Comparison of ENCODE assay signal across 8 cellular contexts in the genomic region with DNA sequence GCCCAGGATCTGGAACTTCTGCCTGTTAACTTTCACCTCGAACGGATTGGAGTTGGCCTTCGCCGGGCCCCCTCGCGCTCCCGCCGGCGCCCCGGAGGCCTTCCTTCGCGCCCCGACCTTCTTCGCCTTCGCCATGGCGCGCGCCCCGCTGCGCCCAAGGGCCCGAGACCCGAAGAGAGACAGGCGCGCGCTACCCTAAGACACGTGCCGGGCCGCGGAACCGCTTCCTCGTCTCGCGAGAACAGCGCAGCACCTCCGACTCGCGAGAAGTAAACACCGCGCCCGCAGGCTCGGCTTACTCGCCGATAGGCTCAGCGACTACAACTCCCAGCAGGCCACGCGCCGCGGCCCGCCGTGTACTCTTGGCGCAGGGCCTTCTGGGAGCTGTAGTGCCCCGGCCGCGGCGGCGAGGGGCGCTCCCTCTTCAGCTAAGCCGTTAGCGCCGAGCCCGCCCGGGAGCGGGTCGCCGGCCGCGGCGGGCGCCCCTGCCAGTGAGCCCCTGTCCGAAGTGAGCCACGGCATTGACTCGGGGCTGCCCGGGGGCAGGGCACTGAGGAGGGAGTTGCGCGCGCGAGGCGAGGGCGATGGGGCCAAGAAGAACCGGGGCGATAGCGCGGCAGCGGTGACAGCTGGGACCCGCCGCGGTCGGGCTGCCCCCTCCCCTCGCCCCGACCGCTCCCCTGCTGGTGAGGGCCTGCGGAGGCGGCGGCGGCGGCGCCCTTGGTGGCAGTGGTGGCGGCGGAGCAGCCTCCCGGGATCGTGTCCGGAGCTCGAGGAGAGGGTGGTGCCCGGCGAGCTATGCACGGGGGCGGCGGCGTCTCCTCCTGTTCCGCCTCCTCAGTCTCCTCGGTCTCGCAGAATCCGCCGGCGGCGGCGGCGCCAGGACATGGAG. TPM values are rescaled to one million over a fixed set of nuclear protein-coding genes. Genes with fewer than 3 reads are reported as not detected.
DNase-seq lines count a peak whose midpoint lies in the region; ATAC-seq and TF ChIP-seq lines count a peak whose summit lies in the region.

Gene GRK4, plus strand, starts transcription at position 387 of the 892 bp plus-strand sequence. Its CDS starts 500 bp downstream, at position 887.
Gene NOP14, minus strand, starts transcription at position 222 of the 892 bp plus-strand sequence. Its CDS starts 87 bp downstream, at position 135.

- peak within 1 kb of the TSS; percentile 82 for H3K9ac ChIP-seq in IMR-90 (ENCODE audit: low read depth, low read length)
- peak within 1 kb of the TSS; percentile 79 for H3K9ac ChIP-seq in OCI-LY3 (ENCODE audit: low read length)

- H3K23ac ChIP-seq in IMR-90 (ENCODE audit: low read depth, low read length): peak within 1 kb of the TSS; percentile 70

- peak within 1 kb of the TSS; percentile 99 for H2AFZ ChIP-seq in IMR-90 (replicated peaks; ENCODE audit: low read length, poor library complexity)
- H2AFZ ChIP-seq in OCI-LY3 (ENCODE audit: low read depth, low read length): peak within 1 kb of the TSS; percentile 75

- TF ChIP-seq POLR2A in IMR-90 (IDR thresholded peaks at IDR 0.05; ENCODE audit: low read depth, low read length): peak; percentile 78

- H3K4ac ChIP-seq in IMR-90 (ENCODE audit: low read depth, low read length): peak within 1 kb of the TSS; percentile 50

- POLR2A ChIA-PET in IMR-90 (lab: Charles Lee; ENCODE audit: unreplicated experiment): interaction anchor here (0.6 kb wide), 1 partner anchor 11 kb away, joined by 3 read pairs; no protein-coding TSS in a partner anchor

- peaks cover 11% of the 10 kb centered on the region for H3K9me1 ChIP-seq in IMR-90 (ENCODE audit: insufficient read depth, low read length)

- H3K27me3 ChIP-seq in IMR-90 (ENCODE audit: control insufficient read depth, insufficient read depth, low read length): no peaks in the 10 kb centered on the region
- no peaks in the 10 kb centered on the region for H3K27me3 ChIP-seq in OCI-LY3 (ENCODE audit: low read depth, low read length)

- H4K20me1 ChIP-seq in IMR-90 (ENCODE audit: insufficient read depth, low read length) (peaks cover 26% of the 10 kb centered on the region), OCI-LY3 (ENCODE audit: insufficient read depth, low read length) (peaks cover 30% of the 10 kb centered on the region)

- CTCF ChIA-PET in IMR-90 (lab: Yijun Ruan, JAX): interaction anchor here (0.6 to 2.3 kb wide), 4 partner anchors 10 to 522 kb away, joined by 3 to 12 read pairs (median 4); no protein-coding TSS in a partner anchor

- BruUV-seq in IMR-90 (replicated peaks; lab: Mats Ljungman, UMichigan): no TSS peak

- peak; percentile 80 for ATAC-seq in GM21529 (IDR thresholded peaks at IDR 0.05; ENCODE audit: unreplicated experiment)
- ATAC-seq in IMR-90 (ENCODE audit: low read depth): peak; percentile 94
- peak; percentile 97 for ATAC-seq in mucosa of descending colon

- no peak within 1 kb of the TSS for H2BK20ac ChIP-seq in IMR-90 (ENCODE audit: low read depth, low read length)

- dilution Hi-C loops in IMR-90 (cut with HindIII; ENCODE audit: low sequenced_read_pairs, unreplicated experiment): no loop called here

- H2BK5ac ChIP-seq in IMR-90 (ENCODE audit: low read depth, low read length, poor library complexity, severe bottlenecking): peak within 1 kb of the TSS; percentile 68

- in situ Hi-C loops in IMR-90 (cut with MboI; ENCODE audit: low sequenced_read_pairs): no loop called here

- H3K4me3 ChIP-seq in IMR-90 (ENCODE audit: insufficient read depth, low read depth, low read length) (peak within 1 kb of the TSS; percentile 87), OCI-LY3 (ENCODE audit: low read length) (peak within 1 kb of the TSS; percentile 82), mucosa of descending colon (peak within 1 kb of the TSS; percentile 72)

- WGBS in IMR-90 (ENCODE audit: extremely low coverage in 2 of 2, insufficient read length in 1 of 2), 2 experiments: 1% methylated on average over 38 of the region's 118 CpGs; no CpG with 5 or more reads in 1 of the 2 experiments

- peak within 1 kb of the TSS; percentile 53 for H3K14ac ChIP-seq in IMR-90 (replicated peaks; ENCODE audit: low read depth, low read length)

- peak within 1 kb of the TSS; percentile 75 for H4K91ac ChIP-seq in IMR-90 (ENCODE audit: insufficient read depth, low read depth, low read length)

- H3K36me3 ChIP-seq in IMR-90 (ENCODE audit: control insufficient read depth, insufficient read depth, low read length): peaks cover 2% of the 10 kb centered on the region; the same call in 1 of the 2 replicates
- peaks cover 3% of the 10 kb centered on the region for H3K36me3 ChIP-seq in OCI-LY3 (replicated peaks; ENCODE audit: low read depth, low read length)
- no peaks in the 10 kb centered on the region for H3K36me3 ChIP-seq in mucosa of descending colon (ENCODE audit: low read depth)

- peak within 1 kb of the TSS; percentile 37; the same call in 1 of the 2 replicates for H3K56ac ChIP-seq in IMR-90 (ENCODE audit: extremely low read depth, insufficient read depth, low read length)

- H2BK15ac ChIP-seq in IMR-90 (ENCODE audit: low read depth, low read length): no peak within 1 kb of the TSS

- peaks cover 41% of the 10 kb centered on the region for H3K79me2 ChIP-seq in OCI-LY3 (ENCODE audit: low read length)

- 0 out of 2 replicates have a peak, but pooled peaks have one; percentile 5 for TF ChIP-seq RAD21 in IMR-90 (IDR thresholded peaks at IDR 0.05; ENCODE audit: low read length)

- DNase-seq in DMS153 treated with DMSO at 0.1 percent for 48 hours (lab: John Stamatoyannopoulos, UW; ENCODE audit: unreplicated experiment): peak; percentile 61
- peak; percentile 98 for DNase-seq in IMR-90
- peak; percentile 90 for DNase-seq in activated T-cell treated with anti-CD3 and anti-CD28 coated beads for 4 hours
- peak; percentile 94 for DNase-seq in epithelial cell of prostate (ENCODE audit: low read depth, low spot score)
- DNase-seq in mucosa of descending colon: peak; percentile 97 to 99 (median 98)
- DNase-seq in stimulated activated CD8-positive, alpha-beta memory T cell treated with anti-CD3 and anti-CD28 coated beads, Interleukin-4, amount 100 ng/mL, for 1 hour (ENCODE audit: low read depth in 2 of 2, low spot score in 1 of 2): peak; percentile 94 to 96

- H2AK9ac ChIP-seq in IMR-90 (replicated peaks; ENCODE audit: low read depth, low read length, poor library complexity): peak within 1 kb of the TSS; percentile 90

- H2AK5ac ChIP-seq in IMR-90 (ENCODE audit: low read depth, low read length): peak within 1 kb of the TSS; percentile 66

- H3K9me3 ChIP-seq in IMR-90 (ENCODE audit: control insufficient read depth, insufficient read depth, low read length): no peaks in the 10 kb centered on the region
- no peaks in the 10 kb centered on the region for H3K9me3 ChIP-seq in OCI-LY3 (ENCODE audit: insufficient read depth, low read length)
- H3K9me3 ChIP-seq in mucosa of descending colon: no peaks in the 10 kb centered on the region

- H3K27ac ChIP-seq in IMR-90 (ENCODE audit: insufficient read depth, low read length): peak within 1 kb of the TSS; percentile 72
- peak within 1 kb of the TSS; percentile 70 for H3K27ac ChIP-seq in OCI-LY3 (ENCODE audit: low read length)
- peak within 1 kb of the TSS; percentile 67 for H3K27ac ChIP-seq in epithelial cell of prostate

- no peak within 1 kb of the TSS for H2BK120ac ChIP-seq in IMR-90 (ENCODE audit: low read depth, low read length)

- peaks cover 20 to 44% of the 10 kb centered on the region in 2 experiments for H3K79me1 ChIP-seq in IMR-90 (ENCODE audit: low read depth in 1 of 2, low read length in 2 of 2)

- peak within 1 kb of the TSS; percentile 76 to 82 for H4K8ac ChIP-seq in IMR-90 (ENCODE audit: low read depth in 2 of 2, low read length in 2 of 2)

- peak within 1 kb of the TSS; percentile 99 for H3K4me2 ChIP-seq in IMR-90 (ENCODE audit: low read depth, low read length)
- H3K4me2 ChIP-seq in OCI-LY3 (ENCODE audit: low read length): peak within 1 kb of the TSS; percentile 93

- intact Hi-C loops in IMR-90 (cut with micrococcal nuclease): loop anchor here (1.0 kb wide), 1 partner anchor 74 kb away; no protein-coding TSS in a partner anchor
- intact Hi-C loops in mucosa of descending colon (cut with DNase I, micrococcal nuclease): no loop called here

- H4K5ac ChIP-seq in IMR-90 (ENCODE audit: low read depth, low read length): peak within 1 kb of the TSS; percentile 61; the same call in 1 of the 2 replicates

- TF ChIP-seq CTCF in IMR-90 (conservative IDR thresholded peaks at IDR 0.05; ENCODE audit: low read depth, low read length): peak; percentile 41; the same call in 1 of the 2 replicates
- peak; percentile 16; the same call in 1 of the 2 replicates for TF ChIP-seq CTCF in OCI-LY3 (IDR thresholded peaks at IDR 0.05; ENCODE audit: low read depth, low read length)
- peak; percentile 34 for TF ChIP-seq CTCF in mucosa of descending colon (IDR thresholded peaks at IDR 0.05)

- H3K4me1 ChIP-seq in IMR-90 (ENCODE audit: control insufficient read depth, insufficient read depth, low read length) (peaks cover 13% of the 10 kb centered on the region), OCI-LY3 (ENCODE audit: low read length) (peaks cover 30% of the 10 kb centered on the region), mucosa of descending colon (ENCODE audit: low read depth) (peaks cover 18% of the 10 kb centered on the region)

- no peak within 1 kb of the TSS for H3K18ac ChIP-seq in IMR-90 (ENCODE audit: low read depth, low read length)

TF ChIP-seq in IMR-90, 13 proteins besides CTCF, POLR2A, EP300 and RAD21 (continues in another document):
- TF ChIP-seq FOS (IDR thresholded peaks at IDR 0.05; ENCODE audit: low read depth, low read length) (no peak), MAFK (IDR thresholded peaks at IDR 0.05; ENCODE audit: low read depth, low read length) (no peak), MXI1 (IDR thresholded peaks at IDR 0.05; ENCODE audit: borderline replicate concordance, low read depth, low read length) (peak; percentile 96)
- TF ChIP-seq, protein P1, sequence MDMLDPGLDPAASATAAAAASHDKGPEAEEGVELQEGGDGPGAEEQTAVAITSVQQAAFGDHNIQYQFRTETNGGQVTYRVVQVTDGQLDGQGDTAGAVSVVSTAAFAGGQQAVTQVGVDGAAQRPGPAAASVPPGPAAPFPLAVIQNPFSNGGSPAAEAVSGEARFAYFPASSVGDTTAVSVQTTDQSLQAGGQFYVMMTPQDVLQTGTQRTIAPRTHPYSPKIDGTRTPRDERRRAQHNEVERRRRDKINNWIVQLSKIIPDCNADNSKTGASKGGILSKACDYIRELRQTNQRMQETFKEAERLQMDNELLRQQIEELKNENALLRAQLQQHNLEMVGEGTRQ (IDR thresholded peaks at IDR 0.05; ENCODE audit: low read depth, low read length): peak; percentile 91

RNA-seq across cellular contexts. Expression of gene GRK4, which starts in this region (rescaled TPM):
- total RNA-seq in IMR-90 (2012; rRNA removed) (1.6 and 1.7 TPM in 2 replicates), mucosa of descending colon (1 to 10 TPM in 2 of 3 donors, under 1 TPM in 1; 0.87 to 8.9 (median 3.9) TPM)
- polyA plus RNA-seq in IMR-90 (2012; rRNA removed): 2.1 and 2.2 TPM in 2 replicates
- polyA plus RNA-seq in IMR-90 (2012; cell fraction: cytosol; rRNA removed): 2.0 and 2.3 TPM in 2 replicates
- 1.1 and 1.6 TPM in 2 replicates for polyA plus RNA-seq in IMR-90 (2012; cell fraction: nucleus; rRNA removed; ENCODE audit: low replicate concordance)

RNA-seq across cellular contexts. Expression of gene NOP14, which starts in this region (rescaled TPM):
- total RNA-seq in IMR-90 (2012; rRNA removed) (10.9 and 19.2 TPM in 2 replicates), mucosa of descending colon (10 to 100 TPM; 18.2 to 23.8 (median 23.5) TPM)
- polyA plus RNA-seq in IMR-90 (2012; rRNA removed): 11.3 and 12.6 TPM in 2 replicates
- 5.4 and 8.4 TPM in 2 replicates for polyA plus RNA-seq in IMR-90 (2012; cell fraction: cytosol; rRNA removed)
- 6.7 and 10.4 TPM in 2 replicates for polyA plus RNA-seq in IMR-90 (2012; cell fraction: nucleus; rRNA removed; ENCODE audit: low replicate concordance)

Comparison
In these comparisons a context has a peak if more than half of its experiments do, and no peak if none do; other contexts are left out.
1. Peak in every context shown above with its lines: DNase-seq, ATAC-seq, H3K4me3 ChIP-seq and H3K27ac ChIP-seq.